Comparison of ENCODE assay signal across 8 cellular contexts in genomic region chr5:82277987-82278710, GRCh38. TPM values are rescaled to one million over a fixed set of nuclear protein-coding genes. Genes with fewer than 3 reads are reported as not detected.
DNase-seq lines count a peak whose midpoint lies in the region; ATAC-seq and TF ChIP-seq lines count a peak whose summit lies in the region.

Gene RPS23 (minus strand): TSS chr5:82278354. CDS start chr5:82278323, 31 bp downstream.

- ATAC-seq in HG02870 (IDR thresholded peaks at IDR 0.05; ENCODE audit: unreplicated experiment), result peak; percentile 89
- ATAC-seq in T-helper 17 cell, result peak; percentile 94

- no peaks in the 10 kb centered on the region for H3K27me3 ChIP-seq in right atrium auricular region
- no peaks in the 10 kb centered on the region for H3K27me3 ChIP-seq in uterus

- DNase-seq in GM13977 (ENCODE audit: low spot score), result peak; percentile 83
- peak; percentile 76 for DNase-seq in NCI-H146 treated with DMSO at 0.1 percent for 48 hours (lab: John Stamatoyannopoulos, UW; ENCODE audit: unreplicated experiment)
- DNase-seq in T-helper 17 cell, result peak; percentile 65 to 75 (median 74)
- peak; percentile 41 to 97 (median 89) for DNase-seq in amygdala (lab: John Stamatoyannopoulos, UW)
- peak; percentile 93 for DNase-seq in right atrium auricular region (ENCODE audit: low spot score)
- peak; percentile 68 for DNase-seq in pulmonary artery endothelial cell (ENCODE audit: low read depth, low spot score)
- DNase-seq in uterus, result peak; percentile 88 to 89

- peak within 1 kb of the TSS; percentile 98 for H3K27ac Mint-ChIP-seq in T-helper 17 cell

- H3K4me1 ChIP-seq in right atrium auricular region, result peaks cover 0 to 18% of the 10 kb centered on the region in 2 donors
- H3K4me1 ChIP-seq in uterus, result no peaks in the 10 kb centered on the region

- TF ChIP-seq POLR2A in uterus (IDR thresholded peaks at IDR 0.05), result peak; percentile 28 to 56

- H3K9me3 ChIP-seq in T-helper 17 cell (ENCODE audit: control insufficient read depth, low read length, poor library complexity, severe bottlenecking) (no peaks in the 10 kb centered on the region), right atrium auricular region (no peaks in the 10 kb centered on the region), uterus (no peaks in the 10 kb centered on the region)

- H3K4me3 Mint-ChIP-seq in T-helper 17 cell, result peak within 1 kb of the TSS; percentile 98

- intact Hi-C loops in uterus (cut with DNase I; ENCODE audit: low total_unique reads), result no loop called here

- H3K36me3 Mint-ChIP-seq in T-helper 17 cell (ENCODE audit: low read depth), result peaks cover 15% of the 10 kb centered on the region

- H3K27ac ChIP-seq in right atrium auricular region (peak within 1 kb of the TSS; percentile 77 to 86), uterus (peak within 1 kb of the TSS; percentile 84 to 90)

- in situ Hi-C loops in GM13977 (cut with MboI; ENCODE audit: low pct_unique_long_range_greater_than_20kb, low sequenced_read_pairs, unreplicated experiment), result no loop called here

- H3K4me3 ChIP-seq in right atrium auricular region (peak within 1 kb of the TSS; percentile 63 to 86), uterus (peak within 1 kb of the TSS; percentile 80 to 87)

- TF ChIP-seq CTCF in GM13977 (IDR thresholded peaks at IDR 0.05; ENCODE audit: extremely low read depth, insufficient read depth, missing control alignments), result no peak
- no peak for TF ChIP-seq CTCF in right atrium auricular region (IDR thresholded peaks at IDR 0.05)
- peak in 2 of 4 experiments; percentile 10 to 28 for TF ChIP-seq CTCF in uterus (IDR thresholded peaks at IDR 0.05)

- H3K4me1 Mint-ChIP-seq in T-helper 17 cell, result peaks cover 27% of the 10 kb centered on the region

- no peaks in the 10 kb centered on the region for H3K27me3 Mint-ChIP-seq in T-helper 17 cell

- H3K36me3 ChIP-seq in right atrium auricular region (peaks cover 25% of the 10 kb centered on the region), uterus (no peaks in the 10 kb centered on the region)

RNA-seq across cellular contexts. Expression of gene RPS23, which starts in this region (rescaled TPM):
- total RNA-seq in T-helper 17 cell (1,000 to 10,000 TPM; 3,176 to 3,181 TPM), right atrium auricular region (1,000 to 10,000 TPM; 1,337 to 2,849 TPM), pulmonary artery endothelial cell (3,689 and 4,914 TPM in 2 replicates), uterus (1,000 to 10,000 TPM; 2,255 to 4,084 (median 2,405) TPM)

Comparison
In these comparisons a context has a peak if more than half of its experiments do, and no peak if none do; other contexts are left out.
1. Peak in every context shown above with its lines: DNase-seq, ATAC-seq, H3K4me3 ChIP-seq and H3K27ac ChIP-seq.